ENCODE assay signal across 1 cellular context in genomic region chr12:219891-220352, GRCh38.
A peak's percentile ranks its signal among the peaks of the same experiment; 100 is the strongest.
TF ChIP-seq lines count a peak whose summit lies in the region.

No MANE protein-coding gene starts in this region.

TF ChIP-seq in HepG2, 621 proteins besides CTCF, POLR2A, EP300 and RAD21 (continued from another document and continues in another):
- TF ChIP-seq ZNF609 (CRISPR knock-in tag; IDR thresholded peaks at IDR 0.05; ENCODE audit: borderline replicate concordance) (peak; percentile 47; the same call in 1 of the 2 replicates), RXRA (CRISPR knock-in tag; IDR thresholded peaks at IDR 0.05) (0 out of 2 replicates have a peak, but pooled peaks have one; percentile 58), ZMAT3 (CRISPR knock-in tag; conservative IDR thresholded peaks at IDR 0.05) (0 out of 2 replicates have a peak, but pooled peaks have one; percentile 39), HNRNPL (IDR thresholded peaks at IDR 0.05; ENCODE audit: low read depth, low read length) (peak; percentile 97), ZIK1 (CRISPR knock-in tag; IDR thresholded peaks at IDR 0.05; ENCODE audit: borderline replicate concordance, low read depth) (no peak), ZNF724P (CRISPR knock-in tag; IDR thresholded peaks at IDR 0.05; ENCODE audit: borderline replicate concordance) (no peak), BCL6 (CRISPR knock-in tag; IDR thresholded peaks at IDR 0.05) (0 out of 2 replicates have a peak, but pooled peaks have one; percentile 40), THAP11 (CRISPR knock-in tag; IDR thresholded peaks at IDR 0.05) (peak; percentile 24; the same call in 1 of the 2 replicates), SP4 (CRISPR knock-in tag; IDR thresholded peaks at IDR 0.05) (0 out of 2 replicates have a peak, but pooled peaks have one; percentile 55), GATAD2A (CRISPR knock-in tag; IDR thresholded peaks at IDR 0.05) (peak; percentile 62), MYC (CRISPR knock-in tag; IDR thresholded peaks at IDR 0.05; ENCODE audit: borderline replicate concordance) (peak; percentile 45; the same call in 1 of the 2 replicates), HNRNPLL (IDR thresholded peaks at IDR 0.05; ENCODE audit: low read depth, low read length, poor library complexity, severe bottlenecking) (no peak), NFKB2 (CRISPR knock-in tag; IDR thresholded peaks at IDR 0.05; ENCODE audit: borderline replicate concordance) (peak; percentile 68; the same call in 1 of the 2 replicates), THRA (CRISPR knock-in tag; IDR thresholded peaks at IDR 0.05; ENCODE audit: borderline replicate concordance) (peak; percentile 58; the same call in 1 of the 2 replicates), KDM4B (CRISPR knock-in tag; IDR thresholded peaks at IDR 0.05) (peak; percentile 72; the same call in 1 of the 2 replicates), TAF15 (IDR thresholded peaks at IDR 0.05; ENCODE audit: low read depth, low read length, poor library complexity, severe bottlenecking) (no peak), PITX1 (CRISPR knock-in tag; IDR thresholded peaks at IDR 0.05) (0 out of 2 replicates have a peak, but pooled peaks have one; percentile 28), CBX5 (CRISPR knock-in tag; IDR thresholded peaks at IDR 0.05; ENCODE audit: borderline replicate concordance) (peak; percentile 86), PRDM15 (CRISPR knock-in tag; IDR thresholded peaks at IDR 0.05) (no peak), ZNF570 (CRISPR knock-in tag; IDR thresholded peaks at IDR 0.05; ENCODE audit: borderline replicate concordance) (no peak), ATF6 (CRISPR knock-in tag; conservative IDR thresholded peaks at IDR 0.05) (no peak), CEBPB (IDR thresholded peaks at IDR 0.05; ENCODE audit: borderline replicate concordance, low read depth, low read length) (no peak), AHR (CRISPR knock-in tag; IDR thresholded peaks at IDR 0.05) (no peak), RARA (CRISPR knock-in tag; IDR thresholded peaks at IDR 0.05) (0 out of 2 replicates have a peak, but pooled peaks have one; percentile 23), ZNF496 (CRISPR knock-in tag; IDR thresholded peaks at IDR 0.05; ENCODE audit: insufficient replicate concordance) (no peak), ZNF580 (CRISPR knock-in tag; IDR thresholded peaks at IDR 0.05; ENCODE audit: borderline replicate concordance, low read depth) (0 out of 2 replicates have a peak, but pooled peaks have one; percentile 36), KAT8 (CRISPR knock-in tag; IDR thresholded peaks at IDR 0.05) (0 out of 2 replicates have a peak, but pooled peaks have one; percentile 20), HMGXB4 (CRISPR knock-in tag; IDR thresholded peaks at IDR 0.05; ENCODE audit: borderline replicate concordance in 1 of 2, low read depth in 1 of 2) (peak; percentile 63 to 67), ZNF337 (CRISPR knock-in tag; IDR thresholded peaks at IDR 0.05; ENCODE audit: borderline replicate concordance, low read depth) (no peak), ZNF687 (CRISPR knock-in tag; IDR thresholded peaks at IDR 0.05) (peak; percentile 55; the same call in 1 of the 2 replicates), ZMYM2 (CRISPR knock-in tag; IDR thresholded peaks at IDR 0.05) (no peak), FOXK1 (CRISPR knock-in tag; IDR thresholded peaks at IDR 0.05; ENCODE audit: borderline replicate concordance, low read depth) (0 out of 2 replicates have a peak, but pooled peaks have one; percentile 31), ZKSCAN8 (CRISPR knock-in tag; IDR thresholded peaks at IDR 0.05; ENCODE audit: borderline replicate concordance) (no peak), HOXA3 (CRISPR knock-in tag; IDR thresholded peaks at IDR 0.05) (peak; percentile 31; the same call in 1 of the 2 replicates), GMEB1 (CRISPR knock-in tag; IDR thresholded peaks at IDR 0.05; ENCODE audit: borderline replicate concordance) (peak; percentile 38; the same call in 1 of the 2 replicates)
